In genomic region chr1:71737768-71738167, GRCh38 we compare ENCODE assay signal across 22 cellular contexts.
DNase-seq lines count a peak whose midpoint lies in the region; ATAC-seq, FAIRE-seq and TF ChIP-seq lines count a peak whose summit lies in the region.
"Had no signal": no experiment of that assay in that cellular context is flagged by ENCODE, and none has a peak within 500 bp of the region (broad histone marks: within the 10 kb centered on the region; RNA-seq: fewer than 3 reads in every experiment).

No MANE protein-coding gene starts in this region.

- H2BK5ac ChIP-seq in H9 (ENCODE audit: insufficient read length, low read length): no peak overlapping the region

- H3K27me3 Mint-ChIP-seq in H9 (ENCODE audit: low read depth): no peaks in the 10 kb centered on the region

- intact Hi-C loops in A673 (cut with micrococcal nuclease; ENCODE audit: unreplicated experiment): no loop called here

- TF ChIP-seq CTCF in A673 (conservative IDR thresholded peaks at IDR 0.05; ENCODE audit: low read depth, low read length) (no peak), H9 (conservative IDR thresholded peaks at IDR 0.05) (no peak)

- H3K4me1 ChIP-seq in A673 (ENCODE audit: insufficient read depth, low read length, poor library complexity, severe bottlenecking): peaks cover 4% of the 10 kb centered on the region
- peaks cover 6% of the 10 kb centered on the region; the same call in 1 of the 2 replicates for H3K4me1 ChIP-seq in H9 (ENCODE audit: insufficient read depth, low read length)
- peaks cover 4% of the 10 kb centered on the region; the same call in 1 of the 2 replicates for H3K4me1 ChIP-seq in iPS DF 6.9 (ENCODE audit: control insufficient read depth, insufficient read depth, low read length)

- no CpG with 5 or more reads among the region's 3 CpGs for WGBS in H9 (ENCODE audit: extremely low coverage, insufficient read length, low lambda C conversion rate)
- WGBS in iPS DF 6.9 (ENCODE audit: insufficient coverage, insufficient read length): no CpG with 5 or more reads among the region's 3 CpGs

- no peak overlapping the region for H4K91ac ChIP-seq in H9 (ENCODE audit: insufficient read length, low read depth, low read length)

- no peak overlapping the region for H4K5ac ChIP-seq in H9 (ENCODE audit: insufficient read length, low read depth, low read length)

- no peak overlapping the region for H2BK12ac ChIP-seq in H9 (ENCODE audit: insufficient read length, low read depth, low read length)

- TF ChIP-seq POLR2A in H54 (IDR thresholded peaks at IDR 0.05; ENCODE audit: low read depth, low read length): no peak

- H3K27ac Mint-ChIP-seq in H9: peak overlapping the region; percentile 42 to 95 (median 49); a peak in 6 of 7 replicates
- H3K27ac Mint-ChIP-seq: HFFc6; T-helper 1 cell treated with Interleukin-12 subunit alpha and Interleukin-12 subunit beta and Interleukin-4 antibody, amounts not matched to agents 30 μg/mL and 1 μg/mL, for 36 hours had no signal

- H3K36me3 ChIP-seq in A673 (ENCODE audit: insufficient read depth, low read length, poor library complexity, severe bottlenecking): no peaks in the 10 kb centered on the region
- H3K36me3 ChIP-seq in iPS DF 6.9 (ENCODE audit: control insufficient read depth, insufficient read depth, low read length): no peaks in the 10 kb centered on the region
- H3K36me3 ChIP-seq: MG63 had no signal

- no peak overlapping the region for H3K4me3 ChIP-seq in A673 (ENCODE audit: low read depth, low read length, poor library complexity, severe bottlenecking)
- no peak overlapping the region for H3K4me3 ChIP-seq in iPS DF 6.9 (ENCODE audit: low read length)
- H3K4me3 ChIP-seq: MG63 had no signal

- H3K9ac ChIP-seq in H9 (ENCODE audit: extremely low read depth, insufficient read length, low read length): no peak overlapping the region

- no peak overlapping the region for H3K56ac ChIP-seq in H9 (ENCODE audit: insufficient read length, low read depth, low read length)

- H3K9me3 Mint-ChIP-seq in H9: peaks cover 0 to 7% of the 10 kb centered on the region in 2 experiments; a peak in 3 of 5 replicates
- H3K9me3 Mint-ChIP-seq: HFFc6; T-helper 1 cell treated with Interleukin-12 subunit alpha and Interleukin-12 subunit beta and Interleukin-4 antibody, amounts not matched to agents 30 μg/mL and 1 μg/mL, for 36 hours had no signal

- H3T11ph ChIP-seq in H9 (ENCODE audit: low read length): no peak overlapping the region

- H3K27ac ChIP-seq in A673 (ENCODE audit: low read depth, low read length, poor library complexity, severe bottlenecking) (no peak overlapping the region), H9 (ENCODE audit: insufficient read length, low read depth, low read length) (no peak overlapping the region), iPS DF 6.9 (ENCODE audit: low read length) (no peak overlapping the region)

- H3K23ac ChIP-seq in H9 (ENCODE audit: insufficient read length, low read depth, low read length): no peak overlapping the region

- H4K8ac ChIP-seq in H9 (replicated peaks; ENCODE audit: insufficient read length, low read depth, low read length): no peak overlapping the region

- H2BK20ac ChIP-seq in H9 (ENCODE audit: low read depth, low read length, poor library complexity, severe bottlenecking): no peak overlapping the region

- no peak for ATAC-seq in GM21717 (IDR thresholded peaks at IDR 0.05; ENCODE audit: unreplicated experiment)
- ATAC-seq: PC-3 had no signal

- H3K4me1 Mint-ChIP-seq in H9: peaks cover 36 to 47% of the 10 kb centered on the region in 2 experiments

- no peaks in the 10 kb centered on the region; a peak in 3 of 7 replicates for H3K36me3 Mint-ChIP-seq in H9 (ENCODE audit: insufficient read depth in 1 of 3, low read depth in 3 of 3)

- no peaks in the 10 kb centered on the region for H4K20me1 ChIP-seq in H9 (ENCODE audit: control insufficient read depth, insufficient read depth, insufficient read length)

- no peaks in the 10 kb centered on the region for H3K27me3 ChIP-seq in A673 (replicated peaks; ENCODE audit: insufficient read depth, low read depth, low read length, poor library complexity)
- H3K27me3 ChIP-seq in H9 (ENCODE audit: insufficient read depth, low read length): no peaks in the 10 kb centered on the region
- H3K27me3 ChIP-seq in iPS DF 6.9 (ENCODE audit: control insufficient read depth, insufficient read depth, low read length): no peaks in the 10 kb centered on the region
- H3K27me3 ChIP-seq: MG63 had no signal

- CTCF ChIA-PET in A673 (lab: Charles Lee): no interaction called here

- no peaks in the 10 kb centered on the region for H3K23me2 ChIP-seq in H9 (ENCODE audit: insufficient read length, low read depth, low read length, poor library complexity, severe bottlenecking)

- H3K9me3 ChIP-seq in A673 (ENCODE audit: low read depth, low read length, poor library complexity, severe bottlenecking) (peaks cover 3% of the 10 kb centered on the region), H9 (ENCODE audit: control insufficient read depth, low read depth, low read length) (no peaks in the 10 kb centered on the region), iPS DF 6.9 (ENCODE audit: control insufficient read depth, insufficient read depth, low read length) (no peaks in the 10 kb centered on the region)
- H3K9me3 ChIP-seq: MG63 had no signal

- H2AK5ac ChIP-seq in H9 (ENCODE audit: insufficient read length, low read length): no peak overlapping the region

- DNase-seq in A673 (ENCODE audit: low spot score) (peak; percentile 15), H9 (peak; percentile 40), cerebellum (ENCODE audit: low spot score) (peak; percentile 77), iPS DF 6.9 (ENCODE audit: low read depth, low spot score) (peak; percentile 20), H54 (ENCODE audit: insufficient read length, low spot score) (no peak), ecto neural progenitor cell (ENCODE audit: low spot score) (no peak), NCI-H2107 treated with DMSO at 0.1 percent for 48 hours (lab: John Stamatoyannopoulos, UW; ENCODE audit: unreplicated experiment) (no peak)
- DNase-seq: 8988T, AML-193, EL, HFFc6, Kasumi-1, MG63, NCI-H1048, NCI-H1417 treated with DMSO at 0.1 percent for 48 hours, NCI-H187 treated with DMSO at 0.1 percent for 48 hours, NCI-H524 treated with DMSO at 0.1 percent for 48 hours, PC-3, RPMI8226, SHP77 had no signal

- H2BK120ac ChIP-seq in H9 (ENCODE audit: low read depth, low read length, poor library complexity, severe bottlenecking): no peak overlapping the region

- peak overlapping the region in 1 of 2 experiments; percentile 60; a peak in 3 of 5 replicates for H3K4me3 Mint-ChIP-seq in H9
- H3K4me3 Mint-ChIP-seq: HFFc6; T-helper 1 cell treated with Interleukin-12 subunit alpha and Interleukin-12 subunit beta and Interleukin-4 antibody, amounts not matched to agents 30 μg/mL and 1 μg/mL, for 36 hours had no signal

- no peak overlapping the region for H2AFZ ChIP-seq in H9 (ENCODE audit: low read length)

- no peak overlapping the region for H3K14ac ChIP-seq in H9 (ENCODE audit: insufficient read depth, low read length)

- H3K4me2 ChIP-seq in H9 (ENCODE audit: insufficient read depth, insufficient read length, low read length): no peak overlapping the region

- no peaks in the 10 kb centered on the region for H3K79me1 ChIP-seq in H9 (ENCODE audit: insufficient read depth, low read depth, low read length, poor library complexity, severe bottlenecking)

- no peak overlapping the region for H3K18ac ChIP-seq in H9 (ENCODE audit: insufficient read length, low read depth, low read length)

- H2BK15ac ChIP-seq in H9 (ENCODE audit: low read depth, low read length): no peak overlapping the region

- no peaks in the 10 kb centered on the region for H3K79me2 ChIP-seq in H9 (ENCODE audit: insufficient read depth, low read length)

- POLR2A ChIA-PET in A673 (lab: Charles Lee; ENCODE audit: low non-redundant PET): no interaction called here

- no peak overlapping the region for H3K4ac ChIP-seq in H9 (ENCODE audit: low read depth, low read length)

- BruUV-seq in A673 (replicated peaks; lab: Mats Ljungman, UMichigan): no TSS peak

- no peak for FAIRE-seq in H54 (lab: Jason Lieb, UNC)

Comparison
In these comparisons a context has a peak if more than half of its experiments do, and no peak if none do; other contexts are left out.
1. DNase-seq: peak in A673 (single experiment), H9 (single experiment), cerebellum (single experiment) and iPS DF 6.9 (single experiment); none in H54 (single experiment), ecto neural progenitor cell (single experiment) and NCI-H2107 treated with DMSO at 0.1 percent for 48 hours (single experiment).